Comparison of ENCODE assay signal across 13 cellular contexts in the genomic region with DNA sequence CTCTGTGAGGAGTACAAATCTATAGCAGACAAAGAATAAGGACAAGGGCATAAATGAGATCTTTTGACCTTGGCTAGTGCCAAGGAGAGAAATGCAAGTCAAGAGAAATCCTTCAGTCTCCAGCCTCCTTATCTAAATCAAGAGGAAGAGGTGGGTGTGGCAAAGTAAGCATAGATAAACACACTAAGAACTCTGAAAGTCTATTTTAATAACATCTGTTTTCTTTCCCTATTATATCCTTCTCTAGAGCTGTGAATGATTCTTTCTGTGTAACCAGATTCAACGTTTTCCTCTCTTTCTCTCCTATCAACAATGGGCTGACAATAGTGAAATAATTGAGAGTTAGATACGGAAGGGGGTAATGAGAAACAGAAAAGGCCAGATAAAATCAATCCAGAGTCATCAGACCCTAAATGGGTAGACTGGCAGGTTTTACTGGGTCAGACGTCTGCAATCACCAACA.
A peak's percentile ranks its signal among the peaks of the same experiment; 100 is the strongest.
DNase-seq lines count a peak whose midpoint lies in the region; ATAC-seq, FAIRE-seq and TF ChIP-seq lines count a peak whose summit lies in the region.
"Had no signal": no experiment of that assay in that cellular context is flagged by ENCODE, and none has a peak within 500 bp of the region (broad histone marks: within the 10 kb centered on the region; RNA-seq: fewer than 3 reads in every experiment).

No MANE protein-coding gene starts in this region.

- WGBS in aorta, 2 donors: 2 to 6% methylated on average over 3 of the region's 3 CpGs

- H3K36me3 ChIP-seq in kidney (ENCODE audit: control insufficient read depth in 1 of 2, insufficient read depth in 2 of 2, low read length in 2 of 2) (peaks cover 0 to 2% of the 10 kb centered on the region in 2 donors), aorta (ENCODE audit: control insufficient read depth in 1 of 2, insufficient read depth in 2 of 2, low read length in 1 of 2) (no peaks in the 10 kb centered on the region)

- H3K27ac Mint-ChIP-seq in progenitor cell of endocrine pancreas: peak overlapping the region; percentile 88
- H3K27ac Mint-ChIP-seq: activated T-cell treated with anti-CD3 and anti-CD28 coated beads, Interleukin-2, amount 50 U/mL, for 72 hours had no signal

- H3K27ac ChIP-seq in kidney (ENCODE audit: low read depth in 2 of 2, low read length in 2 of 2) (peak overlapping the region; percentile 74 to 91), aorta (ENCODE audit: low read depth in 1 of 2, low read length in 2 of 2) (peak overlapping the region; percentile 90 to 92)

- no peaks in the 10 kb centered on the region for H3K9me3 Mint-ChIP-seq in progenitor cell of endocrine pancreas (ENCODE audit: low read depth)
- H3K9me3 Mint-ChIP-seq: activated T-cell treated with anti-CD3 and anti-CD28 coated beads, Interleukin-2, amount 50 U/mL, for 72 hours had no signal

- H3K4me1 Mint-ChIP-seq in progenitor cell of endocrine pancreas (ENCODE audit: low read depth): peaks cover 57% of the 10 kb centered on the region

- peaks cover 3% of the 10 kb centered on the region for H3K36me3 Mint-ChIP-seq in progenitor cell of endocrine pancreas (ENCODE audit: insufficient read depth)

- H3K4me1 ChIP-seq in kidney (ENCODE audit: control insufficient read depth in 1 of 2, insufficient read depth in 1 of 2, low read depth in 1 of 2, low read length in 2 of 2): peaks cover 45 to 47% of the 10 kb centered on the region in 2 donors
- peaks cover 15 to 22% of the 10 kb centered on the region in 2 donors for H3K4me1 ChIP-seq in aorta (ENCODE audit: control insufficient read depth in 1 of 2, insufficient read depth in 2 of 2, low read length in 2 of 2)

- DNase-seq in NCI-H2227 treated with DMSO at 0.1 percent for 48 hours (lab: John Stamatoyannopoulos, UW) (peak; percentile 14), NCI-H2227 (lab: John Stamatoyannopoulos, UW; ENCODE audit: unreplicated experiment) (no peak), kidney (no peak), progenitor cell of endocrine pancreas (ENCODE audit: low spot score, unreplicated experiment) (no peak), aorta (no peak), T-helper 2 cell (no peak), inferior parietal cortex (ENCODE audit: extremely low spot score) (no peak)
- DNase-seq: 8988T; activated T-cell treated with anti-CD3 and anti-CD28 coated beads, Interleukin-2, amount 50 U/mL, for 72 hours; kidney glomerular epithelial cell; NCI-H446 treated with DMSO at 0.1 percent for 48 hours had no signal

- FAIRE-seq in kidney (lab: Jason Lieb, UNC): no peak
- FAIRE-seq: GM12891 had no signal

- H3K27me3 ChIP-seq in aorta (ENCODE audit: control insufficient read depth in 1 of 2, insufficient read depth in 2 of 2, low read length in 1 of 2): no peaks in the 10 kb centered on the region

- no peak for TF ChIP-seq CTCF in kidney (IDR thresholded peaks at IDR 0.05; ENCODE audit: borderline replicate concordance, extremely low read depth, insufficient read depth)
- TF ChIP-seq CTCF in progenitor cell of endocrine pancreas (IDR thresholded peaks at IDR 0.05; ENCODE audit: unreplicated experiment): no peak

- intact Hi-C loops in kidney (cut with DNase I) (no loop called here), aorta (cut with DNase I) (loop anchor here in 1 of 2 donors (2.0 kb wide), 1 partner anchor 48 kb away; no protein-coding TSS in a partner anchor)

- ATAC-seq in aorta (ENCODE audit: low FRiP score): no peak
- ATAC-seq in activated CD4-positive, CD25-positive, alpha-beta regulatory T cell treated with anti-CD3 and anti-CD28 coated beads, Interleukin-2, amount 50 U/mL, for 24 hours: no peak
- ATAC-seq: activated T-cell treated with anti-CD3 and anti-CD28 coated beads, Interleukin-2, amount 50 U/mL, for 72 hours had no signal

- peak overlapping the region; percentile 37 to 60 for H3K9ac ChIP-seq in kidney (ENCODE audit: low read length in 2 of 2)

- H3K9me3 ChIP-seq in kidney (ENCODE audit: control insufficient read depth in 1 of 2, low read length in 2 of 2) (no peaks in the 10 kb centered on the region), aorta (ENCODE audit: control insufficient read depth, low read length) (no peaks in the 10 kb centered on the region)

- peaks cover 8% of the 10 kb centered on the region for H3K27me3 Mint-ChIP-seq in progenitor cell of endocrine pancreas

- H3K4me3 Mint-ChIP-seq in progenitor cell of endocrine pancreas (ENCODE audit: low read depth): peak overlapping the region; percentile 11
- H3K4me3 Mint-ChIP-seq: activated T-cell treated with anti-CD3 and anti-CD28 coated beads, Interleukin-2, amount 50 U/mL, for 72 hours had no signal

- H3K4me3 ChIP-seq in kidney (ENCODE audit: low read length in 2 of 2) (no peak overlapping the region), aorta (ENCODE audit: low read length in 2 of 2) (no peak overlapping the region)
